In the genomic region with DNA sequence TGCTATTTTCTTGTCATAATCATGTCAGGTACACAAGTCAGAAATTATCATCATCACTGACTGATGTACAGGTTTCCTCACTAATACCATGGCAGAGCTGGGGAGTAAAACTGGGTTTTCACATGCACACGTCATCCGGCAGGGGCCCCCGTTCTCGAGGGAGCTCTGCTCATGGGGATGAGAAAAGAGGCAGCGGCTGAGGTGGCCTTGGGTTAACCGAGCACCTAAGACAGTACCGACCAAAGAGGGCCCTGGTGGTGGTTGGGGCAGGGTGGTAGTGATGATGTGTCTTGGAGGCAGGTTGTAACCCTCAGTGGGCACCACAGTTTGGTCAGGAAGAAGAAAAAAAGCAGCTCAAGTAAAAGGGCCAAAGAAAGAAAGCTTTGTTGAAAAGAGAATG, we compare ENCODE assay signal across 28 cellular contexts. TPM values are rescaled to one million over a fixed set of nuclear protein-coding genes. Genes with fewer than 3 reads are reported as not detected.
"Had no signal": no experiment of that assay in that cellular context is flagged by ENCODE, and none has a peak within 500 bp of the region (broad histone marks: within the 10 kb centered on the region; RNA-seq: fewer than 3 reads in every experiment).

No MANE protein-coding gene starts in this region.

- H3K36me3 Mint-ChIP-seq: activated naive CD4-positive, alpha-beta T cell treated with anti-CD3 and anti-CD28 coated beads, Interleukin-2, amount 10 ng/mL, durations not matched to agents 7 days and 5 days had no signal

- H3K27me3 ChIP-seq: ascending aorta, body of pancreas, Peyer's patch had no signal

- H3K4me3 Mint-ChIP-seq: activated CD4-positive, alpha-beta memory T cell treated with anti-CD3 and anti-CD28 coated beads, Interleukin-2, amount 10 ng/mL, durations not matched to agents 7 days and 5 days; activated CD4-positive, alpha-beta T cell treated with anti-CD3 and anti-CD28 coated beads for 36 hours; activated naive CD4-positive, alpha-beta T cell treated with anti-CD3 and anti-CD28 coated beads, Interleukin-2, amount 10 ng/mL, durations not matched to agents 7 days and 5 days; activated T-helper 17 cell treated with anti-CD3 and anti-CD28 coated beads, Interleukin-2, amount 50 U/mL, for 72 hours; central memory CD8-positive, alpha-beta T cell had no signal

- H3K4me1 ChIP-seq: ascending aorta, Peyer's patch, SJCRH30 had no signal

- H3K27ac ChIP-seq: ascending aorta, Peyer's patch, RWPE1, SJCRH30, WERI-Rb-1 had no signal

- DNase-seq: activated CD4-positive, alpha-beta memory T cell treated with anti-CD3 and anti-CD28 coated beads, Interleukin-2, amount 10 ng/mL, durations not matched to agents 7 days and 5 days; activated CD4-positive, alpha-beta T cell treated with anti-CD3 and anti-CD28 coated beads for 36 hours; activated CD4-positive, alpha-beta T cell treated with anti-CD3 and anti-CD28 coated beads, Interleukin-2, amount 50 U/mL, for 1 hour; activated gamma-delta T cell treated with Interleukin-2 at 50 U/mL for 16 hours; activated naive CD4-positive, alpha-beta T cell treated with anti-CD3 and anti-CD28 coated beads, Interleukin-2, amount 10 ng/mL, durations not matched to agents 7 days and 5 days; activated T-cell treated with anti-CD3 and anti-CD28 coated beads for 4 hours; activated T-cell treated with anti-CD3 and anti-CD28 coated beads, Interleukin-2, amount 50 U/mL, for 48 hours; amniotic stem cell; Karpas-422; MM.1S; NCI-H1436 treated with DMSO at 0.1 percent for 48 hours; NCI-H187; NCI-H2081 treated with DMSO at 0.1 percent for 48 hours; NCI-H446; NCI-H524 treated with DMSO at 0.1 percent for 48 hours; NCI-H774; Peyer's patch; Right ventricle myocardium superior; SJCRH30; SK-N-SH; T-helper 1 cell; WERI-Rb-1 had no signal

- ATAC-seq: activated CD4-positive, alpha-beta T cell treated with anti-CD3 and anti-CD28 coated beads for 36 hours; activated T-helper 17 cell treated with anti-CD3 and anti-CD28 coated beads, Interleukin-2, amount 50 U/mL, for 72 hours had no signal

- H3K4me3 ChIP-seq: ascending aorta, body of pancreas, Peyer's patch, SJCRH30 had no signal

- H3K9me3 ChIP-seq: ascending aorta, body of pancreas, Peyer's patch, SJCRH30, SK-N-SH had no signal

- H3K9me3 Mint-ChIP-seq: activated CD4-positive, alpha-beta memory T cell treated with anti-CD3 and anti-CD28 coated beads, Interleukin-2, amount 10 ng/mL, durations not matched to agents 7 days and 5 days; activated naive CD4-positive, alpha-beta T cell treated with anti-CD3 and anti-CD28 coated beads, Interleukin-2, amount 10 ng/mL, durations not matched to agents 7 days and 5 days; activated T-helper 17 cell treated with anti-CD3 and anti-CD28 coated beads, Interleukin-2, amount 50 U/mL, for 72 hours; central memory CD8-positive, alpha-beta T cell had no signal

- H3K4me1 Mint-ChIP-seq: activated CD4-positive, alpha-beta memory T cell treated with anti-CD3 and anti-CD28 coated beads, Interleukin-2, amount 10 ng/mL, durations not matched to agents 7 days and 5 days; activated CD4-positive, alpha-beta T cell treated with anti-CD3 and anti-CD28 coated beads for 36 hours; activated naive CD4-positive, alpha-beta T cell treated with anti-CD3 and anti-CD28 coated beads, Interleukin-2, amount 10 ng/mL, durations not matched to agents 7 days and 5 days; activated T-helper 17 cell treated with anti-CD3 and anti-CD28 coated beads, Interleukin-2, amount 50 U/mL, for 72 hours; central memory CD8-positive, alpha-beta T cell had no signal

- H3K27ac Mint-ChIP-seq: activated CD4-positive, alpha-beta memory T cell treated with anti-CD3 and anti-CD28 coated beads, Interleukin-2, amount 10 ng/mL, durations not matched to agents 7 days and 5 days; activated CD4-positive, alpha-beta T cell treated with anti-CD3 and anti-CD28 coated beads for 36 hours; activated naive CD4-positive, alpha-beta T cell treated with anti-CD3 and anti-CD28 coated beads, Interleukin-2, amount 10 ng/mL, durations not matched to agents 7 days and 5 days; activated T-helper 17 cell treated with anti-CD3 and anti-CD28 coated beads, Interleukin-2, amount 50 U/mL, for 72 hours had no signal

- H3K36me3 ChIP-seq: ascending aorta, Peyer's patch, SJCRH30, WERI-Rb-1 had no signal

- H3K27me3 Mint-ChIP-seq: activated CD4-positive, alpha-beta T cell treated with anti-CD3 and anti-CD28 coated beads for 36 hours had no signal

- H3K9ac ChIP-seq: SK-N-SH had no signal

RNA-seq across cellular contexts. Expression of gene TRPV6, which starts 12.1 kb away (rescaled TPM):
- total RNA-seq: activated CD4-positive, alpha-beta memory T cell treated with anti-CD3 and anti-CD28 coated beads, Interleukin-2, amount 10 ng/mL, durations not matched to agents 7 days and 5 days; activated CD4-positive, alpha-beta T cell treated with anti-CD3 and anti-CD28 coated beads for 36 hours; ascending aorta; Right ventricle myocardium superior; SJCRH30; T-helper 2 cell treated with Interferon-gamma antibody and Interleukin-4, amounts not matched to agents 100 ng/mL and 5 ng/mL, for 36 hours had no signal

RNA-seq across cellular contexts. Expression of gene TRPV5, which starts 35.9 kb away (rescaled TPM):
- total RNA-seq: activated CD4-positive, alpha-beta memory T cell treated with anti-CD3 and anti-CD28 coated beads, Interleukin-2, amount 10 ng/mL, durations not matched to agents 7 days and 5 days; activated CD4-positive, alpha-beta T cell treated with anti-CD3 and anti-CD28 coated beads for 36 hours; ascending aorta; body of pancreas; Right ventricle myocardium superior; SJCRH30; T-helper 2 cell treated with Interferon-gamma antibody and Interleukin-4, amounts not matched to agents 100 ng/mL and 5 ng/mL, for 36 hours had no signal

RNA-seq across cellular contexts. Expression of gene LLCFC1, which starts 41.6 kb away (rescaled TPM):
- total RNA-seq: activated CD4-positive, alpha-beta memory T cell treated with anti-CD3 and anti-CD28 coated beads, Interleukin-2, amount 10 ng/mL, durations not matched to agents 7 days and 5 days; activated CD4-positive, alpha-beta T cell treated with anti-CD3 and anti-CD28 coated beads for 36 hours; activated T-helper 17 cell treated with anti-CD3 and anti-CD28 coated beads, Interleukin-2, amount 50 U/mL, for 72 hours; ascending aorta; body of pancreas; Peyer's patch; Right ventricle myocardium superior; SJCRH30; T-helper 2 cell treated with Interferon-gamma antibody and Interleukin-4, amounts not matched to agents 100 ng/mL and 5 ng/mL, for 36 hours had no signal
